Comparison of ENCODE assay signal across 15 cellular contexts in the genomic region with DNA sequence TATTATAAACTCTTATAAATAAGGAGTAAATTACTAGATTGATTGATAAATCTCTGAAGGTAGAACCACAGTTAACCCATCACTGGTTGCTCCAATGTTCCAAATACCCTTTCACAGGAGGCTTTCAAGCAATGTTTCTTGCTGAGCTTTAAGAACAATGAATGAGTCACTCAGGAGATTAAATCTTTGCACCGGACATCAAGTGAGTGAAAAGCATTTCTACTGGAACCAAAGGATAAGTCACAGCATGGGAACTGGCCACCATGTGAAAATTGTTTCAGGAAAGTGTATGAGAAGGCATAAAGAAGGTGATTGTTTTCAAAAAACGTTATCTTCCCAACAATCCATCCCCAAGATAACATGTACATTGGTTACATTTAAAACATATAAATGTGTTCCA.
DNase-seq lines count a peak whose midpoint lies in the region; ATAC-seq and TF ChIP-seq lines count a peak whose summit lies in the region.
"Had no signal": no experiment of that assay in that cellular context is flagged by ENCODE, and none has a peak within 500 bp of the region (broad histone marks: within the 10 kb centered on the region; RNA-seq: fewer than 3 reads in every experiment).

No MANE protein-coding gene starts in this region.

- no peak for TF ChIP-seq CTCF in fibroblast of pulmonary artery (IDR thresholded peaks at IDR 0.05; ENCODE audit: low read length, missing control alignments)

- DNase-seq in EH (ENCODE audit: low read depth) (peak; percentile 39), OCI-M1 (lab: John Stamatoyannopoulos, UW) (peak; percentile 1), fibroblast of pulmonary artery (ENCODE audit: low read depth) (peak; percentile 62), pulmonary artery endothelial cell (ENCODE audit: low read depth, low spot score) (peak; percentile 7)
- no peak for DNase-seq in activated CD8-positive, alpha-beta memory T cell treated with anti-CD3 and anti-CD28 coated beads for 24 hours
- DNase-seq in activated CD4-positive, alpha-beta T cell treated with anti-CD3 and anti-CD28 coated beads, Interleukin-2, amount 50 U/mL, for 48 hours: no peak
- DNase-seq: H7, NCI-H1105 treated with DMSO at 0.1 percent for 48 hours, NCI-H1694 treated with DMSO at 0.1 percent for 48 hours, NCI-H2081 treated with DMSO at 0.1 percent for 48 hours, NCI-H2171 treated with DMSO at 0.1 percent for 48 hours, NCI-H524 treated with DMSO at 0.1 percent for 48 hours had no signal

- ATAC-seq in HG03108 (IDR thresholded peaks at IDR 0.05; ENCODE audit: unreplicated experiment): no peak
- ATAC-seq: Right ventricle myocardium inferior had no signal

- H3K4me3 ChIP-seq in fibroblast of pulmonary artery (replicated peaks; ENCODE audit: low read depth, low read length): no peak overlapping the region
- H3K4me3 ChIP-seq: SJSA1 had no signal

Comparison
In these comparisons a context has a peak if more than half of its experiments do, and no peak if none do; other contexts are left out.
1. DNase-seq: peak in EH (single experiment), OCI-M1 (single experiment), fibroblast of pulmonary artery (single experiment) and pulmonary artery endothelial cell (single experiment); none in activated CD8-positive, alpha-beta memory T cell treated with anti-CD3 and anti-CD28 coated beads for 24 hours (single experiment) and activated CD4-positive, alpha-beta T cell treated with anti-CD3 and anti-CD28 coated beads, Interleukin-2, amount 50 U/mL, for 48 hours (0 of 2).